In genomic region chr6:37182736-37183590, GRCh38 we compare ENCODE assay signal across 1 cellular context.
TF ChIP-seq lines count a peak whose summit lies in the region.

No MANE protein-coding gene starts in this region.

TF ChIP-seq in GM23338, 12 proteins besides CTCF, POLR2A, EP300 and RAD21 (continued from another document):
- TF ChIP-seq ETS1 (IDR thresholded peaks at IDR 0.05) = no peak
- no peak for TF ChIP-seq NANOG (IDR thresholded peaks at IDR 0.05; ENCODE audit: borderline replicate concordance)
- TF ChIP-seq ZNF114 (CRISPR knock-in tag; IDR thresholded peaks at IDR 0.05) = no peak
- no peak for TF ChIP-seq CREB1 (CRISPR knock-in tag; IDR thresholded peaks at IDR 0.05; ENCODE audit: low read depth)
